In the genomic region with DNA sequence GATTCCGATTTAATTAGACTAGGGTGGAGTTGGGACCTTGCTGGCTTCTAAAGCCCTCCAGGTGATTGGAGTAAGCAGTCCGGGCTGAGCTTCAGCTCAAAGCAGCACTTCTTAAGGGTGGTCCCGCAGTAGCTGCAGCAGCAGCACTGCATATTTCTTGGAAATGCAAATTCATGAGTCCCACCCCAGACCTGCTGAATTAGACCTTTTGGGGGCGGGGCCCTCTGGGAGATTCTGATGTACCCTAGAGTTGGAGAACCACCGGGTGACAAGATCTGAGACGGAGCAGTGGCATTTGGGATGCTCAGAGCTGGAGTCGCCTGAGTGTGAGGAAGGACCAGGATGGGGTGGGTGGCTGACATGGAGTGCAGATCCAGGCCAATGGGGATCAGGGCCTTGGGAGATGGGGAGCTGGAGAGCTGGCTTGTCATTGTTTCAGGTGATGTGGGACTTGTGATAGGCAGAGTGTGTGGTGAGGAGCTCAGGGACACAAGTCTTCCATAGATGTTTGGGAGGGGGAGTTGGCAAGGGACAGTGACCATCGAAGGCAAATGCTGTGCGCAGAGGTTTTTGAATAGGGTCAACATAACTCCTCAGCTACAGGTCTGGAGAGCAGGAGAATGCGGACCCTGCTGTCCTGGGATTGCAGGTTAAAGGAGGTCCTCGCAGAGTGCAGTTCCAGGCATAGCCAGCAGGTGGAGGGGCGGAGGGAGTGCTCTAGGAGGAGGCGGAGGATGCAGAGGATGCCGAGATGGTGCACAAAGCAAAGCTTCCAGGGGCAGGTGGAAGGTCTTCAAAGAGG, we compare ENCODE assay signal across 8 cellular contexts.
DNase-seq lines count a peak whose midpoint lies in the region; ATAC-seq and TF ChIP-seq lines count a peak whose summit lies in the region.

No MANE protein-coding gene starts in this region.

- no peaks in the 10 kb centered on the region for H3K9me3 Mint-ChIP-seq in activated T-helper 2 cell treated with anti-CD3 and anti-CD28 coated beads, Interferon-gamma antibody, Interleukin-2, Interleukin-4, amounts not matched to agents 10 μg/mL and 5 μg/mL and 100 μg/mL, durations not matched to agents 14 hours and 24 hours and 36 hours

- no peak for DNase-seq in AG09319 (ENCODE audit: extremely low read depth, low read depth)
- peak; percentile 87 for DNase-seq in OCI-M1 (lab: John Stamatoyannopoulos, UW)
- peak; percentile 32 for DNase-seq in activated T-helper 2 cell treated with anti-CD3 and anti-CD28 coated beads, Interferon-gamma antibody, Interleukin-2, Interleukin-4, amounts not matched to agents 10 μg/mL and 5 μg/mL and 100 μg/mL, durations not matched to agents 14 hours and 24 hours and 36 hours (ENCODE audit: low spot score)
- no peak for DNase-seq in Right ventricle myocardium inferior (ENCODE audit: missing footprints)
- DNase-seq in renal cortical epithelial cell (ENCODE audit: low read depth): peak; percentile 22
- DNase-seq in occipital lobe (lab: John Stamatoyannopoulos, UW): no peak

- H3K4me3 Mint-ChIP-seq in activated T-helper 2 cell treated with anti-CD3 and anti-CD28 coated beads, Interferon-gamma antibody, Interleukin-2, Interleukin-4, amounts not matched to agents 10 μg/mL and 5 μg/mL and 100 μg/mL, durations not matched to agents 14 hours and 24 hours and 36 hours (ENCODE audit: low read depth): no peak overlapping the region

- no peaks in the 10 kb centered on the region for H3K27me3 Mint-ChIP-seq in activated T-helper 2 cell treated with anti-CD3 and anti-CD28 coated beads, Interferon-gamma antibody, Interleukin-2, Interleukin-4, amounts not matched to agents 10 μg/mL and 5 μg/mL and 100 μg/mL, durations not matched to agents 14 hours and 24 hours and 36 hours (ENCODE audit: low read depth)

- H3K4me1 Mint-ChIP-seq in activated T-helper 2 cell treated with anti-CD3 and anti-CD28 coated beads, Interferon-gamma antibody, Interleukin-2, Interleukin-4, amounts not matched to agents 10 μg/mL and 5 μg/mL and 100 μg/mL, durations not matched to agents 14 hours and 24 hours and 36 hours (ENCODE audit: low read depth): no peaks in the 10 kb centered on the region

- H3K27ac Mint-ChIP-seq in activated T-helper 2 cell treated with anti-CD3 and anti-CD28 coated beads, Interferon-gamma antibody, Interleukin-2, Interleukin-4, amounts not matched to agents 10 μg/mL and 5 μg/mL and 100 μg/mL, durations not matched to agents 14 hours and 24 hours and 36 hours: no peak overlapping the region

- no peaks in the 10 kb centered on the region for H3K36me3 Mint-ChIP-seq in activated T-helper 2 cell treated with anti-CD3 and anti-CD28 coated beads, Interferon-gamma antibody, Interleukin-2, Interleukin-4, amounts not matched to agents 10 μg/mL and 5 μg/mL and 100 μg/mL, durations not matched to agents 14 hours and 24 hours and 36 hours (ENCODE audit: low read depth)

- TF ChIP-seq CTCF in AG09319 (IDR thresholded peaks at IDR 0.05; ENCODE audit: low read depth, low read length): peak; percentile 90

- intact Hi-C loops in activated T-helper 2 cell treated with anti-CD3 and anti-CD28 coated beads, Interferon-gamma antibody, Interleukin-2, Interleukin-4, amounts not matched to agents 10 μg/mL and 5 μg/mL and 100 μg/mL, durations not matched to agents 14 hours and 24 hours and 36 hours (cut with micrococcal nuclease): no loop called here
- intact Hi-C loops in Right ventricle myocardium inferior (cut with DNase I): no loop called here

- ATAC-seq in GM18508 (IDR thresholded peaks at IDR 0.05; ENCODE audit: insufficient read depth, unreplicated experiment) (peak; percentile 76), HG03378 (IDR thresholded peaks at IDR 0.05; ENCODE audit: unreplicated experiment) (peak; percentile 78), Right ventricle myocardium inferior (peak; percentile 64)

Comparison
In these comparisons a context has a peak if more than half of its experiments do, and no peak if none do; other contexts are left out.
1. DNase-seq: peak in OCI-M1 (single experiment), activated T-helper 2 cell treated with anti-CD3 and anti-CD28 coated beads, Interferon-gamma antibody, Interleukin-2, Interleukin-4, amounts not matched to agents 10 μg/mL and 5 μg/mL and 100 μg/mL, durations not matched to agents 14 hours and 24 hours and 36 hours (single experiment) and renal cortical epithelial cell (single experiment); none in AG09319 (single experiment), Right ventricle myocardium inferior (single experiment) and occipital lobe (single experiment).
2. Peak in every context shown above with its lines, with median percentiles within 50 percentile points of each other: ATAC-seq.